ENCODE assay signal across 22 cellular contexts in the genomic region with DNA sequence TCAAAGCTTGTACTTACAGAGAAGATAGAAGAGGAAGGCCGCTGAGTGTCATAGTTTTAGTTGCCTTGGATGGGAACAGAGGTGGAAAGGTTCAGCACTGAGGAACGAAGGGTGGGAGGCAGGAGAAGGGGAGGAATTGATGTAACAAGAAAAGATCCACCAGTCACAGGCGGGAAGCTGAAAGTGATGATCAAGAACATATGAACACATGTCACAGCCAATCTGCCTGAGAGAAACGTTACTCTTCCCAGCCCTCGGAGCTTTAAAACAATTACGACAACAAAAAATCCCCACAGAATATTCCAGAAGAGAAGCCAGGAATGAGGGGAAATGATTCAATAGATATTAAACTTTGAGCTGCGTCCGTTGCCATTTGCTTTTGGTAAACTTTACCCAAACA.
A peak's percentile ranks its signal among the peaks of the same experiment; 100 is the strongest.
DNase-seq lines count a peak whose midpoint lies in the region; ATAC-seq and TF ChIP-seq lines count a peak whose summit lies in the region.
"Had no signal": no experiment of that assay in that cellular context is flagged by ENCODE, and none has a peak within 500 bp of the region (broad histone marks: within the 10 kb centered on the region; RNA-seq: fewer than 3 reads in every experiment).

No MANE protein-coding gene starts in this region.

- H3K27me3 ChIP-seq in dorsolateral prefrontal cortex, result no peaks in the 10 kb centered on the region

- no peak overlapping the region for H3K27ac ChIP-seq in dorsolateral prefrontal cortex
- H3K27ac ChIP-seq: C4-2B, HL-60, PC-9 had no signal

- no peak overlapping the region for H3K4me3 ChIP-seq in dorsolateral prefrontal cortex
- H3K4me3 ChIP-seq: PC-9 had no signal

- TF ChIP-seq CTCF in AG09319 (IDR thresholded peaks at IDR 0.05; ENCODE audit: low read depth, low read length) (no peak), nephron progenitor cell (IDR thresholded peaks at IDR 0.05) (no peak), dorsolateral prefrontal cortex (IDR thresholded peaks at IDR 0.05 in 54 of 56, conservative IDR thresholded peaks at IDR 0.05 in 2 of 56; ENCODE audit: low read depth in 1 of 56, partially characterized antibody in 56 of 56) (no peak)

- no peaks in the 10 kb centered on the region for H3K9me3 Mint-ChIP-seq in nephron progenitor cell

- intact Hi-C loops in dorsolateral prefrontal cortex (cut with DNase I), result no loop called here

- H3K4me1 Mint-ChIP-seq in nephron progenitor cell, result peaks cover 5% of the 10 kb centered on the region

- DNase-seq in AG09319 (ENCODE audit: extremely low read depth, low read depth) (peak; percentile 31), fibroblast of gingiva (ENCODE audit: low read depth) (peak; percentile 38), nephron progenitor cell (no peak), dorsolateral prefrontal cortex (no peak), NCI-H446 (lab: John Stamatoyannopoulos, UW) (no peak)
- DNase-seq: 8988T, GDM1, KBM-7, MM.1S, NCI-H1048, NCI-H1417 treated with DMSO at 0.1 percent for 48 hours, NCI-H187, NCI-H2107, NCI-H510A, PC-9, RPMI8226, SHP77 treated with DMSO at 0.1 percent for 48 hours had no signal

- H3K27ac Mint-ChIP-seq in nephron progenitor cell, result peak overlapping the region; percentile 66

- peaks cover 12% of the 10 kb centered on the region for H3K36me3 Mint-ChIP-seq in nephron progenitor cell (ENCODE audit: low read depth)

- peaks cover 4% of the 10 kb centered on the region for H3K27me3 Mint-ChIP-seq in nephron progenitor cell (ENCODE audit: low read depth, poor library complexity)

- no peak overlapping the region for H3K4me3 Mint-ChIP-seq in nephron progenitor cell

- ATAC-seq in SK-N-SH treated with all-trans-retinoic acid at 6 μM for 48 hours (peak; percentile 93), HG02885 (IDR thresholded peaks at IDR 0.05; ENCODE audit: poor library complexity, unreplicated experiment) (no peak), GM18907 (IDR thresholded peaks at IDR 0.05; ENCODE audit: unreplicated experiment) (no peak)

TF ChIP-seq in SK-N-SH treated with all-trans-retinoic acid at 6 μM for 48 hours, 23 proteins besides CTCF, POLR2A, EP300 and RAD21:
- no peak for TF ChIP-seq OSR1 (CRISPR knock-in tag; IDR thresholded peaks at IDR 0.05)
- TF ChIP-seq ESRRG (CRISPR knock-in tag; IDR thresholded peaks at IDR 0.05), result no peak
- TF ChIP-seq RARB (CRISPR knock-in tag; IDR thresholded peaks at IDR 0.05), result no peak
- no peak for TF ChIP-seq ZNF565 (CRISPR knock-in tag; conservative IDR thresholded peaks at IDR 0.05; ENCODE audit: low read depth)
- TF ChIP-seq TOX (CRISPR knock-in tag; IDR thresholded peaks at IDR 0.05; ENCODE audit: borderline replicate concordance), result 0 out of 2 replicates have a peak, but pooled peaks have one; percentile 36
- TF ChIP-seq SNAI2 (CRISPR knock-in tag; IDR thresholded peaks at IDR 0.05), result no peak
- TF ChIP-seq TCF4 (CRISPR knock-in tag; IDR thresholded peaks at IDR 0.05; ENCODE audit: borderline replicate concordance), result no peak
- TF ChIP-seq ZNF70 (CRISPR knock-in tag; IDR thresholded peaks at IDR 0.05), result no peak

Comparison
In these comparisons a context has a peak if more than half of its experiments do, and no peak if none do; other contexts are left out.
1. DNase-seq: peak in AG09319 (single experiment) and fibroblast of gingiva (single experiment); none in nephron progenitor cell (single experiment), dorsolateral prefrontal cortex (0 of 10) and NCI-H446 (0 of 2).